In the genomic region with DNA sequence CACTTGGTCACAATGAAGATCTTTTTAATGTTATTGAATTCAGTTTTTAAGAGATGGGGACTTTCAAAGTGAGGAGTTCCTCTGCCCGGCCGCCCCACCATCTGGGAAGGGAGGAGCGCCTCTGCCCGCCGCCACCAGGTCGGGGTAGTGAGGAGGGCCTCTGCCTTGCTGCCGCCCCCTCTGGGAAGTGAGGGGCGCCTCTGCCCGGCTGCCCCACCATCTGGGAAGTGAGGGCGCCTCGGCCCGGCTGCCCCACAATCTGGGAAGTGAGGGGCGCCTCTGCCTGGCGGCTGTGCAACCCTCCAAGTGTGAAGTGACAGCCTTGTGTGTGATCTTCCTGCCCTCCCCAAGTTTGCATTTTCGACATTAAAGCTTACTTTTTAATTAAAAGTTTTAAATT, we compare ENCODE assay signal across 24 cellular contexts.
"Had no signal": no experiment of that assay in that cellular context is flagged by ENCODE, and none has a peak within 500 bp of the region (broad histone marks: within the 10 kb centered on the region; RNA-seq: fewer than 3 reads in every experiment).

No MANE protein-coding gene starts in this region.

- H3K4me1 ChIP-seq: heart right ventricle had no signal

- H3K27me3 ChIP-seq: brain microvascular endothelial cell, dorsolateral prefrontal cortex, heart right ventricle, hepatocyte had no signal

- H3K4me2 ChIP-seq: hepatocyte had no signal

- H2AFZ ChIP-seq: hepatocyte had no signal

- H3K27ac ChIP-seq: brain microvascular endothelial cell, coronary artery, dorsolateral prefrontal cortex, heart right ventricle, hepatocyte had no signal

- ATAC-seq: activated CD4-positive, CD25-positive, alpha-beta regulatory T cell treated with anti-CD3 and anti-CD28 coated beads, Interleukin-2, amount 50 U/mL, for 24 hours; activated CD8-positive, alpha-beta T cell treated with anti-CD3 and anti-CD28 coated beads for 36 hours; activated T-cell treated with anti-CD3 and anti-CD28 coated beads, Interleukin-2, amount 50 U/mL, for 4 hours; activated T-helper 17 cell treated with anti-CD3 and anti-CD28 coated beads, Interleukin-2, amount 50 U/mL, for 72 hours; esophagus mucosa; heart right ventricle had no signal

- H3K4me3 ChIP-seq: coronary artery, dorsolateral prefrontal cortex, heart right ventricle, hepatocyte had no signal

- H3K79me2 ChIP-seq: hepatocyte had no signal

- H3K36me3 ChIP-seq: brain microvascular endothelial cell, heart right ventricle had no signal

- DNase-seq: activated B cell treated with CpG ODN at 0.5 μM for 24 hours; activated CD4-positive, alpha-beta T cell treated with anti-CD3 and anti-CD28 coated beads for 48 hours; activated CD4-positive, alpha-beta T cell treated with anti-CD3 and anti-CD28 coated beads, Interleukin-2, amount 50 U/mL, for 1 hour; activated CD4-positive, alpha-beta T cell treated with anti-CD3 and anti-CD28 coated beads, Interleukin-2, amount 50 U/mL, for 48 hours; activated CD8-positive, alpha-beta memory T cell treated with anti-CD3 and anti-CD28 coated beads for 24 hours; activated CD8-positive, alpha-beta T cell treated with anti-CD3 and anti-CD28 coated beads for 36 hours; activated effector memory CD4-positive, alpha-beta T cell treated with Interleukin-2 at 50 U/mL for 16 hours; activated gamma-delta T cell treated with Interleukin-2 at 50 U/mL for 16 hours; activated naive CD4-positive, alpha-beta T cell treated with anti-CD3 and anti-CD28 coated beads, Interleukin-2, amount 50 U/mL, for 16 hours; activated naive CD4-positive, alpha-beta T cell treated with Interleukin-2 at 50 U/mL for 16 hours; activated T-cell treated with anti-CD3 and anti-CD28 coated beads, Interleukin-2, amount 50 U/mL, for 4 hours; amniotic stem cell; anterior cingulate cortex; brain microvascular endothelial cell; dorsolateral prefrontal cortex; effector memory CD4-positive, alpha-beta T cell; endodermal cell; foreskin fibroblast; heart right ventricle had no signal
